Comparison of ENCODE assay signal across 2 cellular contexts in genomic region chr19:10076535-10076934, GRCh38.
TF ChIP-seq lines count a peak whose summit lies in the region.

No MANE protein-coding gene starts in this region.

TF ChIP-seq in HEK293, 187 proteins besides CTCF, POLR2A, EP300 and RAD21:
- TF ChIP-seq ZNF140 (tag by site-specific recombination; IDR thresholded peaks at IDR 0.05) (no peak), ZNF366 (tag by site-specific recombination; conservative IDR thresholded peaks at IDR 0.05) (peak; percentile 79)
TF ChIP-seq in HEK293: peak in this region for 1.

TF ChIP-seq in K562, 482 proteins besides CTCF, POLR2A, EP300 and RAD21:
- TF ChIP-seq ZKSCAN8 (CRISPR knock-in tag; IDR thresholded peaks at IDR 0.05) (no peak), TAF7 (tag; IDR thresholded peaks at IDR 0.05) (no peak), NFYB (IDR thresholded peaks at IDR 0.05; ENCODE audit: extremely low read depth, insufficient read length) (no peak), PCBP1 (IDR thresholded peaks at IDR 0.05; ENCODE audit: low read depth, low read length, poor library complexity, severe bottlenecking) (no peak), ZNF512 (tag; IDR thresholded peaks at IDR 0.05) (peak; percentile 75), ZNF407 (IDR thresholded peaks at IDR 0.05; ENCODE audit: low read depth) (0 out of 2 replicates have a peak, but pooled peaks have one; percentile 14), MEF2A (IDR thresholded peaks at IDR 0.05; ENCODE audit: control insufficient read depth, low read depth, low read length) (no peak), ELK3 (CRISPR knock-in tag; IDR thresholded peaks at IDR 0.05) (no peak), NEUROD1 (IDR thresholded peaks at IDR 0.05; ENCODE audit: borderline replicate concordance, low read depth, low read length, partially characterized antibody) (no peak), HBP1 (CRISPR knock-in tag; IDR thresholded peaks at IDR 0.05) (0 out of 2 replicates have a peak, but pooled peaks have one; percentile 36), HDAC1 (IDR thresholded peaks at IDR 0.05) (0 out of 4 replicates have a peak, but pooled peaks of 1 of the 2 experiments have one; percentile 27), ZNF699 (CRISPR knock-in tag; IDR thresholded peaks at IDR 0.05; ENCODE audit: insufficient replicate concordance) (no peak), ZNF785 (CRISPR knock-in tag; IDR thresholded peaks at IDR 0.05) (no peak), CHCHD3 (CRISPR knock-in tag; IDR thresholded peaks at IDR 0.05) (no peak)
